Comparison of ENCODE assay signal across 9 cellular contexts in genomic region chr6:37483917-37484785, GRCh38. TPM values are rescaled to one million over a fixed set of nuclear protein-coding genes. Genes with fewer than 3 reads are reported as not detected.
DNase-seq lines count a peak whose midpoint lies in the region; ATAC-seq, FAIRE-seq and TF ChIP-seq lines count a peak whose summit lies in the region.
"Had no signal": no experiment of that assay in that cellular context is flagged by ENCODE, and none has a peak within 500 bp of the region (broad histone marks: within the 10 kb centered on the region; RNA-seq: fewer than 3 reads in every experiment).

No MANE protein-coding gene starts in this region.

- H3K27ac ChIP-seq in lung (ENCODE audit: low read depth in 1 of 2, low read length in 1 of 2) = no peak overlapping the region

- H3K4me3 ChIP-seq in lung = no peak overlapping the region
- H3K4me3 ChIP-seq: skin epidermis had no signal

- peaks cover 9% of the 10 kb centered on the region for H3K4me1 Mint-ChIP-seq in activated CD4-positive, alpha-beta T cell treated with anti-CD3 and anti-CD28 coated beads, Interleukin-2, amount 10 ng/mL, durations not matched to agents 24 days and 14 days

- intact Hi-C loops in activated CD4-positive, alpha-beta T cell treated with anti-CD3 and anti-CD28 coated beads, Interleukin-2, amount 10 ng/mL, durations not matched to agents 24 days and 14 days (cut with micrococcal nuclease) = loop anchor here (1.0 to 2.0 kb wide), 2 partner anchors 82 to 209 kb away; no protein-coding TSS in a partner anchor

- no peaks in the 10 kb centered on the region for H3K27me3 Mint-ChIP-seq in activated CD4-positive, alpha-beta T cell treated with anti-CD3 and anti-CD28 coated beads, Interleukin-2, amount 10 ng/mL, durations not matched to agents 24 days and 14 days

- ATAC-seq in lung (ENCODE audit: insufficient read depth, low FRiP score) = peak; percentile 60
- ATAC-seq in GM18909 (IDR thresholded peaks at IDR 0.05; ENCODE audit: poor library complexity, unreplicated experiment) = no peak

- DNase-seq in A172 (ENCODE audit: low spot score) = peak; percentile 22
- DNase-seq in GM12891 (ENCODE audit: insufficient read length, low spot score) = peak; percentile 86
- peak; percentile 63 for DNase-seq in NCI-H1105 treated with DMSO at 0.1 percent for 48 hours (lab: John Stamatoyannopoulos, UW)
- peak; percentile 92 for DNase-seq in activated CD4-positive, alpha-beta T cell treated with anti-CD3 and anti-CD28 coated beads, Interleukin-2, amount 10 ng/mL, durations not matched to agents 24 days and 14 days
- DNase-seq in cerebellum (ENCODE audit: low spot score) = peak; percentile 81
- peak; percentile 52 for DNase-seq in lung (ENCODE audit: low spot score)
- DNase-seq in stimulated activated CD8-positive, alpha-beta memory T cell treated with anti-CD3 and anti-CD28 coated beads, Interleukin-2, amount 100 ng/mL, for 1 hour (ENCODE audit: low read depth in 2 of 2) = peak; percentile 57 to 63

- H3K4me3 Mint-ChIP-seq in activated CD4-positive, alpha-beta T cell treated with anti-CD3 and anti-CD28 coated beads, Interleukin-2, amount 10 ng/mL, durations not matched to agents 24 days and 14 days = no peak overlapping the region

- peak; percentile 84 for TF ChIP-seq CTCF in lung (IDR thresholded peaks at IDR 0.05; ENCODE audit: control extremely low read depth, extremely low read depth)

- no peak for TF ChIP-seq POLR2A in GM12891 (IDR thresholded peaks at IDR 0.05; ENCODE audit: low read depth, low read length)

- WGBS in lung, 2 donors = 49 to 51% methylated on average over 20 of the region's 20 CpGs

- H3K9me3 ChIP-seq in lung (ENCODE audit: control insufficient read depth in 2 of 2, insufficient read depth in 1 of 2, low read length in 1 of 2) = no peaks in the 10 kb centered on the region

- H3K36me3 ChIP-seq in lung (ENCODE audit: control insufficient read depth in 2 of 2, insufficient read depth in 2 of 2, low read length in 2 of 2) = peaks cover 0 to 49% of the 10 kb centered on the region in 2 donors

- no peaks in the 10 kb centered on the region for H3K27me3 ChIP-seq in lung (ENCODE audit: control insufficient read depth, insufficient read depth)

- H3K4me1 ChIP-seq in lung (ENCODE audit: control insufficient read depth in 2 of 2, insufficient read depth in 2 of 2, low read length in 2 of 2) = peaks cover 2 to 10% of the 10 kb centered on the region in 2 donors

- no peaks in the 10 kb centered on the region for H3K9me3 Mint-ChIP-seq in activated CD4-positive, alpha-beta T cell treated with anti-CD3 and anti-CD28 coated beads, Interleukin-2, amount 10 ng/mL, durations not matched to agents 24 days and 14 days

- H3K36me3 Mint-ChIP-seq in activated CD4-positive, alpha-beta T cell treated with anti-CD3 and anti-CD28 coated beads, Interleukin-2, amount 10 ng/mL, durations not matched to agents 24 days and 14 days (ENCODE audit: low read depth) = peaks cover 35% of the 10 kb centered on the region

- peak; percentile 60 for FAIRE-seq in GM12891 (lab: Jason Lieb, UNC)

- no peak overlapping the region for H3K27ac Mint-ChIP-seq in activated CD4-positive, alpha-beta T cell treated with anti-CD3 and anti-CD28 coated beads, Interleukin-2, amount 10 ng/mL, durations not matched to agents 24 days and 14 days

TF ChIP-seq in GM12891, 5 proteins besides CTCF, POLR2A, EP300 and RAD21:
- TF ChIP-seq TAF1 (IDR thresholded peaks at IDR 0.05; ENCODE audit: low read depth, low read length) (no peak), POU2F2 (IDR thresholded peaks at IDR 0.05; ENCODE audit: low read depth, low read length) (no peak), SPI1 (IDR thresholded peaks at IDR 0.05; ENCODE audit: low read depth, low read length) (no peak), POLR2AphosphoS5 (IDR thresholded peaks at IDR 0.05; ENCODE audit: low read depth, low read length) (no peak), PAX5 (IDR thresholded peaks at IDR 0.05; ENCODE audit: insufficient read depth, low read length, severe bottlenecking) (no peak)

RNA-seq across cellular contexts. Expression of gene CCDC167, which starts 15.5 kb away (rescaled TPM):
- total RNA-seq in A172 (2014; rRNA removed; shearing (Covaris generic)) = 53.8 and 96.5 TPM in 2 replicates
- 113 TPM for polyA plus RNA-seq in GM12891 (2012; ENCODE audit: low read depth, missing spikeins)
- total RNA-seq in activated CD4-positive, alpha-beta T cell treated with anti-CD3 and anti-CD28 coated beads, Interleukin-2, amount 10 ng/mL, durations not matched to agents 24 days and 14 days = 59.1 and 62.4 TPM in 2 replicates
- total RNA-seq in cerebellum (11.7 TPM), lung (10 to 100 TPM; 13.4 to 19.3 TPM)
- 10 to 100 TPM; 26.8 to 54.6 TPM for polyA plus RNA-seq in lung

RNA-seq across cellular contexts. Expression of gene CMTR1, which starts 51.1 kb away (rescaled TPM):
- 24.1 and 26.3 TPM in 2 replicates for total RNA-seq in A172 (2014; rRNA removed; shearing (Covaris generic))
- 48.5 TPM for polyA plus RNA-seq in GM12891 (2012; ENCODE audit: low read depth, missing spikeins)
- total RNA-seq in activated CD4-positive, alpha-beta T cell treated with anti-CD3 and anti-CD28 coated beads, Interleukin-2, amount 10 ng/mL, durations not matched to agents 24 days and 14 days = 56.4 and 57.1 TPM in 2 replicates
- total RNA-seq in cerebellum = 38.0 TPM
- total RNA-seq in lung = 10 to 100 TPM; 33.1 to 39.3 TPM
- 10 to 100 TPM; 18.8 to 20.2 TPM for polyA plus RNA-seq in lung

Comparison
In these comparisons a context has a peak if more than half of its experiments do, and no peak if none do; other contexts are left out.
1. DNase-seq: peak in every context shown above with its lines; median percentile 92 in activated CD4-positive, alpha-beta T cell treated with anti-CD3 and anti-CD28 coated beads, Interleukin-2, amount 10 ng/mL, durations not matched to agents 24 days and 14 days; 86 in GM12891; 81 in cerebellum; 63 in NCI-H1105 treated with DMSO at 0.1 percent for 48 hours; 60 in stimulated activated CD8-positive, alpha-beta memory T cell treated with anti-CD3 and anti-CD28 coated beads, Interleukin-2, amount 100 ng/mL, for 1 hour; 52 in lung; 22 in A172.